5 cellular contexts compared by ENCODE assay signal in the genomic region with DNA sequence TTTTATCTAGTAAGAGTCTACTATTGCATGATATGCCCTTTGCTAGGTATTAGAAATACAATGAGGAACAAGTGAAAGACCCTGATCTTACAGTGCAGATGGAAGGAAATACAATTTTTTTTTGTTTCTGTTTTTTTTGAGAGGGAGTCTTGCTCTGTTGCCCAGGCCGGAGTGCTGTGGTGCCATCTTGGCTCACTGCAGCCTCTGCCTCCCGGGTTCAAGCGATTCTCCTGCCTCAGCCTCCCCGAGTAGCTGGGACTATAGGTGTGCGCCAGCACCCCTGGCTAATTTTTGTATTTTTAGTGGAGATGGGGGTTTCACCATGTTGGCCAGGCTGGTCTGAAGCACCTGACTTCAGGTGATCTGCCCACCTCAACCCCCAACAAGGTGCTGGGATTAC. TPM values are rescaled to one million over a fixed set of nuclear protein-coding genes. Genes with fewer than 3 reads are reported as not detected.
"Had no signal": no experiment of that assay in that cellular context is flagged by ENCODE, and none has a peak within 500 bp of the region (broad histone marks: within the 10 kb centered on the region; RNA-seq: fewer than 3 reads in every experiment).

No MANE protein-coding gene starts in this region.

RNA-seq across cellular contexts. Expression of a gene that starts 11.7 kb away (rescaled TPM):
- total RNA-seq: Right ventricle myocardium inferior had no signal

RNA-seq across cellular contexts. Expression of a gene that starts 40.5 kb away (rescaled TPM):
- total RNA-seq: NCI-H460, PC-9, Peyer's patch, Right ventricle myocardium inferior, RPMI7951 had no signal
